In genomic region chr5:64331597-64332277, GRCh38 we compare ENCODE assay signal across 17 cellular contexts.
DNase-seq lines count a peak whose midpoint lies in the region; ATAC-seq, FAIRE-seq and TF ChIP-seq lines count a peak whose summit lies in the region.
"Had no signal": no experiment of that assay in that cellular context is flagged by ENCODE, and none has a peak within 500 bp of the region (broad histone marks: within the 10 kb centered on the region; RNA-seq: fewer than 3 reads in every experiment).

No MANE protein-coding gene starts in this region.

- WGBS in sigmoid colon, 2 donors = 93 to 95% methylated on average over 9 of the region's 9 CpGs

- no peaks in the 10 kb centered on the region for H3K4me1 ChIP-seq in keratinocyte (ENCODE audit: control insufficient read depth, extremely low read depth, insufficient read depth, low read length)
- no peaks in the 10 kb centered on the region for H3K4me1 ChIP-seq in sigmoid colon

- H3K4me2 ChIP-seq in keratinocyte (ENCODE audit: control insufficient read depth, extremely low read depth, insufficient read depth, low read depth, low read length) = no peak overlapping the region
- H3K4me2 ChIP-seq: hepatocyte had no signal

- no peaks in the 10 kb centered on the region for H3K9me1 ChIP-seq in keratinocyte (ENCODE audit: control insufficient read depth, extremely low read depth, insufficient read depth, low read length)

- intact Hi-C loops in sigmoid colon (cut with DNase I) = no loop called here

- H3K27me3 ChIP-seq in keratinocyte (ENCODE audit: control insufficient read depth, extremely low read depth, insufficient read depth, low read length) = no peaks in the 10 kb centered on the region
- H3K27me3 ChIP-seq in sigmoid colon = no peaks in the 10 kb centered on the region
- H3K27me3 ChIP-seq: cardiac muscle cell, hepatocyte had no signal

- no peaks in the 10 kb centered on the region for H4K20me1 ChIP-seq in keratinocyte (ENCODE audit: control insufficient read depth, extremely low read depth, insufficient read depth, low read length)

- H3K9me3 ChIP-seq in keratinocyte (ENCODE audit: control insufficient read depth, low read depth, low read length) = peaks cover 4% of the 10 kb centered on the region
- peaks cover 0 to 5% (median 0%) of the 10 kb centered on the region in 4 donors for H3K9me3 ChIP-seq in sigmoid colon

- TF ChIP-seq POLR2A in sigmoid colon (IDR thresholded peaks at IDR 0.05) = no peak

- ATAC-seq in GM19328 (IDR thresholded peaks at IDR 0.05; ENCODE audit: unreplicated experiment) = no peak
- no peak for ATAC-seq in activated naive CD8-positive, alpha-beta T cell treated with anti-CD3 and anti-CD28 coated beads, Interleukin-2, amount 50 U/mL, for 24 hours
- ATAC-seq: GM12878 had no signal

- TF ChIP-seq CTCF in keratinocyte (optimal IDR thresholded peaks at IDR 0.05 in 1 of 3, IDR thresholded peaks at IDR 0.05 in 1 of 3, conservative IDR thresholded peaks at IDR 0.05 in 1 of 3; ENCODE audit: extremely low read depth in 1 of 3, insufficient read depth in 2 of 3, low read length in 3 of 3) = no peak
- TF ChIP-seq CTCF in sigmoid colon (IDR thresholded peaks at IDR 0.05) = no peak

- H3K36me3 ChIP-seq in keratinocyte (ENCODE audit: control insufficient read depth in 2 of 2, extremely low read depth in 1 of 2, insufficient read depth in 2 of 2, low read length in 2 of 2) (peaks cover 0 to 1% of the 10 kb centered on the region in 2 experiments), sigmoid colon (peaks cover 0 to 25% (median 0%) of the 10 kb centered on the region in 4 donors)
- H3K36me3 ChIP-seq: cardiac muscle cell had no signal

- no peaks in the 10 kb centered on the region for H3K4me1 Mint-ChIP-seq in activated naive CD8-positive, alpha-beta T cell treated with anti-CD3 and anti-CD28 coated beads, Interleukin-2, amount 50 U/mL, for 24 hours
- H3K4me1 Mint-ChIP-seq: activated naive CD8-positive, alpha-beta T cell treated with anti-CD3 and anti-CD28 coated beads for 36 hours had no signal

- dilution Hi-C loops in keratinocyte (cut with MboI; ENCODE audit: extremely low pct_ligation_motif_present, low sequenced_read_pairs) = no loop called here

- no peak overlapping the region for H2AFZ ChIP-seq in keratinocyte (ENCODE audit: control insufficient read depth, low read length)
- H2AFZ ChIP-seq: hepatocyte had no signal

- H3K27me3 Mint-ChIP-seq in activated naive CD8-positive, alpha-beta T cell treated with anti-CD3 and anti-CD28 coated beads, Interleukin-2, amount 50 U/mL, for 24 hours = no peaks in the 10 kb centered on the region
- H3K27me3 Mint-ChIP-seq: activated naive CD8-positive, alpha-beta T cell treated with anti-CD3 and anti-CD28 coated beads for 36 hours; activated T-cell treated with anti-CD3 and anti-CD28 coated beads, Interleukin-2, amount 50 U/mL, for 24 hours had no signal

- peak; percentile 13 for FAIRE-seq in keratinocyte (lab: Jason Lieb, UNC)
- FAIRE-seq: GM12878 had no signal

- H3K79me2 ChIP-seq in keratinocyte (ENCODE audit: control insufficient read depth, insufficient read depth, low read length) = no peaks in the 10 kb centered on the region
- H3K79me2 ChIP-seq: hepatocyte had no signal

- H3K27ac Mint-ChIP-seq in activated naive CD8-positive, alpha-beta T cell treated with anti-CD3 and anti-CD28 coated beads, Interleukin-2, amount 50 U/mL, for 24 hours = no peak overlapping the region
- H3K27ac Mint-ChIP-seq: activated naive CD8-positive, alpha-beta T cell treated with anti-CD3 and anti-CD28 coated beads for 36 hours; activated T-cell treated with anti-CD3 and anti-CD28 coated beads, Interleukin-2, amount 50 U/mL, for 24 hours had no signal

- H3K4me3 ChIP-seq in keratinocyte (ENCODE audit: control insufficient read depth in 2 of 3, extremely low read depth in 1 of 3, insufficient read depth in 2 of 3, low read depth in 1 of 3, low read length in 3 of 3) (no peak overlapping the region), sigmoid colon (no peak overlapping the region)
- H3K4me3 ChIP-seq: cardiac muscle cell, GM12878, hepatocyte had no signal

- no peaks in the 10 kb centered on the region for H3K36me3 Mint-ChIP-seq in activated naive CD8-positive, alpha-beta T cell treated with anti-CD3 and anti-CD28 coated beads, Interleukin-2, amount 50 U/mL, for 24 hours (ENCODE audit: low read depth)
- H3K36me3 Mint-ChIP-seq: activated naive CD8-positive, alpha-beta T cell treated with anti-CD3 and anti-CD28 coated beads for 36 hours had no signal

- no peak overlapping the region for H3K9ac ChIP-seq in keratinocyte (ENCODE audit: control insufficient read depth, extremely low read depth, insufficient read depth, low read length)

- H3K4me3 Mint-ChIP-seq in activated naive CD8-positive, alpha-beta T cell treated with anti-CD3 and anti-CD28 coated beads, Interleukin-2, amount 50 U/mL, for 24 hours = no peak overlapping the region
- H3K4me3 Mint-ChIP-seq: activated naive CD8-positive, alpha-beta T cell treated with anti-CD3 and anti-CD28 coated beads for 36 hours; activated T-cell treated with anti-CD3 and anti-CD28 coated beads, Interleukin-2, amount 50 U/mL, for 24 hours had no signal

- TF ChIP-seq EP300 in sigmoid colon (IDR thresholded peaks at IDR 0.05) = no peak

- peak; percentile 39 for DNase-seq in NCI-H1105 (lab: John Stamatoyannopoulos, UW)
- peak; percentile 18 for DNase-seq in SHP77 treated with DMSO at 0.1 percent for 48 hours (lab: John Stamatoyannopoulos, UW)
- no peak for DNase-seq in keratinocyte (ENCODE audit: low read depth, low spot score)
- DNase-seq in sigmoid colon = peak; percentile 56
- DNase-seq in stimulated activated CD4-positive, alpha-beta T cell treated with anti-CD3 and anti-CD28 coated beads, Interleukin-2, amount 100 ng/mL, for 48 hours = no peak
- no peak for DNase-seq in OCI-M1 (lab: John Stamatoyannopoulos, UW)
- no peak for DNase-seq in activated naive CD8-positive, alpha-beta T cell treated with anti-CD3 and anti-CD28 coated beads, Interleukin-2, amount 50 U/mL, for 24 hours
- DNase-seq: activated CD4-positive, alpha-beta T cell treated with anti-CD3 and anti-CD28 coated beads, Interleukin-2, amount 50 U/mL, for 1 hour; activated naive CD8-positive, alpha-beta T cell treated with anti-CD3 and anti-CD28 coated beads for 36 hours; activated T-cell treated with anti-CD3 and anti-CD28 coated beads, Interleukin-2, amount 50 U/mL, for 24 hours; effector CD4-positive, alpha-beta T cell; NCI-H1436 treated with DMSO at 0.1 percent for 48 hours; NCI-H69 had no signal

- H3K27ac ChIP-seq in keratinocyte (ENCODE audit: control insufficient read depth, insufficient read depth, low read length) = no peak overlapping the region
- no peak overlapping the region for H3K27ac ChIP-seq in sigmoid colon
- H3K27ac ChIP-seq: cardiac muscle cell, hepatocyte had no signal

- H3K9me3 Mint-ChIP-seq in activated naive CD8-positive, alpha-beta T cell treated with anti-CD3 and anti-CD28 coated beads, Interleukin-2, amount 50 U/mL, for 24 hours = peaks cover 9% of the 10 kb centered on the region

Comparison
In these comparisons a context has a peak if more than half of its experiments do, and no peak if none do; other contexts are left out.
1. DNase-seq: peak in NCI-H1105 (single experiment), SHP77 treated with DMSO at 0.1 percent for 48 hours (single experiment) and sigmoid colon (single experiment); none in keratinocyte (single experiment), stimulated activated CD4-positive, alpha-beta T cell treated with anti-CD3 and anti-CD28 coated beads, Interleukin-2, amount 100 ng/mL, for 48 hours (0 of 2), OCI-M1 (single experiment) and activated naive CD8-positive, alpha-beta T cell treated with anti-CD3 and anti-CD28 coated beads, Interleukin-2, amount 50 U/mL, for 24 hours (single experiment).